Comparison of ENCODE assay signal across 14 cellular contexts in genomic region chr10:30215631-30216030, GRCh38.
DNase-seq lines count a peak whose midpoint lies in the region; ATAC-seq, FAIRE-seq and TF ChIP-seq lines count a peak whose summit lies in the region.
"Had no signal": no experiment of that assay in that cellular context is flagged by ENCODE, and none has a peak within 500 bp of the region (broad histone marks: within the 10 kb centered on the region; RNA-seq: fewer than 3 reads in every experiment).

No MANE protein-coding gene starts in this region.

- DNase-seq in NCI-H748 (lab: John Stamatoyannopoulos, UW; ENCODE audit: unreplicated experiment) (peak; percentile 28), NCI-H748 treated with DMSO at 0.1 percent for 48 hours (lab: John Stamatoyannopoulos, UW) (no peak), K562 (ENCODE audit: extremely low read depth in 1 of 4, low spot score in 3 of 4) (no peak), left kidney (ENCODE audit: low read depth, low spot score) (peak; percentile 92), superior temporal gyrus (ENCODE audit: extremely low spot score) (peak; percentile 12), small intestine (no peak), endodermal cell (no peak)
- DNase-seq: colonic mucosa, DMS53, NCI-H1694 treated with DMSO at 0.1 percent for 48 hours had no signal

- FAIRE-seq in K562 (lab: Jason Lieb, UNC) (no peak), small intestine (lab: Jason Lieb, UNC) (no peak)
- FAIRE-seq: urothelium cell line had no signal

- H3K4me3 ChIP-seq in K562 (no peak overlapping the region), small intestine (ENCODE audit: low read depth in 1 of 2, low read length in 2 of 2) (no peak overlapping the region), endodermal cell (ENCODE audit: low read length) (no peak overlapping the region)
- H3K4me3 ChIP-seq: colonic mucosa, HAP-1 had no signal

- H3K27me3 ChIP-seq in K562 (ENCODE audit: control insufficient read depth in 2 of 2, insufficient read depth in 2 of 2, low read length in 2 of 2) = peaks cover 10 to 12% of the 10 kb centered on the region in 2 experiments
- H3K27me3 ChIP-seq in small intestine (ENCODE audit: control insufficient read depth in 2 of 2, insufficient read depth in 2 of 2, low read length in 2 of 2) = no peaks in the 10 kb centered on the region
- H3K27me3 ChIP-seq in endodermal cell (ENCODE audit: control insufficient read depth, insufficient read depth, low read length, poor library complexity, severe bottlenecking) = no peaks in the 10 kb centered on the region
- H3K27me3 ChIP-seq: colonic mucosa had no signal

- in situ Hi-C loops in K562 (cut with MboI) = no loop called here

- H3K9ac ChIP-seq in K562 (ENCODE audit: insufficient read depth in 1 of 2, low read depth in 2 of 2, low read length in 2 of 2) (no peak overlapping the region), endodermal cell (ENCODE audit: extremely low read depth, low read length, poor library complexity, severe bottlenecking) (no peak overlapping the region)

- no peak for TF ChIP-seq CTCF in K562 (IDR thresholded peaks at IDR 0.05 in 2 of 3, conservative IDR thresholded peaks at IDR 0.05 in 1 of 3; ENCODE audit: insufficient read depth in 2 of 3, low read depth in 1 of 3, low read length in 3 of 3)
- TF ChIP-seq CTCF in endodermal cell (conservative IDR thresholded peaks at IDR 0.05) = no peak

- no peak overlapping the region for H3K4me2 ChIP-seq in K562 (ENCODE audit: insufficient read depth, low read length)

- POLR2A ChIA-PET in K562 (lab: Yijun Ruan, JAX) = no interaction called here

- H3K9me3 Mint-ChIP-seq in activated T-helper 17 cell treated with anti-CD3 and anti-CD28 coated beads, Interleukin-2, amount 50 U/mL, for 72 hours = no peaks in the 10 kb centered on the region
- no peaks in the 10 kb centered on the region for H3K9me3 Mint-ChIP-seq in endodermal cell
- H3K9me3 Mint-ChIP-seq: activated naive CD4-positive, alpha-beta T cell treated with anti-CD3 and anti-CD28 coated beads, Interleukin-2, amount 50 U/mL, for 72 hours had no signal

- H3K27ac ChIP-seq in K562 (ENCODE audit: extremely low read depth, low read depth, low read length) = no peak overlapping the region
- no peak overlapping the region for H3K27ac ChIP-seq in small intestine (ENCODE audit: low read depth in 1 of 2, low read length in 1 of 2)
- H3K27ac ChIP-seq in endodermal cell (ENCODE audit: low read depth, low read length) = no peak overlapping the region
- H3K27ac ChIP-seq: colonic mucosa had no signal

- no peak for TF ChIP-seq EP300 in K562 (IDR thresholded peaks at IDR 0.05; ENCODE audit: low read length)

- CTCF ChIA-PET in K562 (lab: Yijun Ruan, JAX; ENCODE audit: low intra/inter-chr PET ratio) = no interaction called here

- no peak overlapping the region for H2AFZ ChIP-seq in K562 (ENCODE audit: low read depth, low read length)

- ATAC-seq in K562 = no peak
- no peak for ATAC-seq in activated T-helper 17 cell treated with anti-CD3 and anti-CD28 coated beads, Interleukin-2, amount 50 U/mL, for 72 hours (replicated peaks)
- ATAC-seq: activated naive CD4-positive, alpha-beta T cell treated with anti-CD3 and anti-CD28 coated beads, Interleukin-2, amount 50 U/mL, for 72 hours had no signal

- H3K4me1 ChIP-seq in K562 (replicated peaks in 1 of 2; ENCODE audit: control insufficient read depth in 2 of 2, insufficient read depth in 2 of 2, low read length in 2 of 2) = no peaks in the 10 kb centered on the region
- H3K4me1 ChIP-seq in small intestine (ENCODE audit: control insufficient read depth in 2 of 2, insufficient read depth in 1 of 2, low read depth in 1 of 2, low read length in 1 of 2) = no peaks in the 10 kb centered on the region
- no peaks in the 10 kb centered on the region for H3K4me1 ChIP-seq in endodermal cell (ENCODE audit: control insufficient read depth, insufficient read depth, low read length)
- H3K4me1 ChIP-seq: colonic mucosa, HAP-1 had no signal

- 1% methylated on average over 8 of the region's 8 CpGs for WGBS in K562 (ENCODE audit: insufficient coverage, low coverage, missing lambda C conversion rate)
- 45 to 75% (median 74%) methylated on average over 8 of the region's 8 CpGs for WGBS in small intestine, 3 donors
- WGBS in endodermal cell (ENCODE audit: insufficient coverage in 1 of 2, insufficient read length in 1 of 2), 2 experiments = 84 to 86% methylated on average over 7 to 8 of the region's 8 CpGs

- H3K79me2 ChIP-seq in K562 (ENCODE audit: control insufficient read depth, insufficient read depth, low read length) = no peaks in the 10 kb centered on the region

- TF ChIP-seq RAD21 in K562 (CRISPR knock-in tag; conservative IDR thresholded peaks at IDR 0.05 in 1 of 2, IDR thresholded peaks at IDR 0.05 in 1 of 2) = no peak

- H3K4me3 Mint-ChIP-seq in activated T-helper 17 cell treated with anti-CD3 and anti-CD28 coated beads, Interleukin-2, amount 50 U/mL, for 72 hours = no peak overlapping the region
- no peak overlapping the region for H3K4me3 Mint-ChIP-seq in endodermal cell

- no peaks in the 10 kb centered on the region for H3K36me3 ChIP-seq in K562 (ENCODE audit: control insufficient read depth, insufficient read depth, low read length)
- H3K36me3 ChIP-seq in small intestine (ENCODE audit: control insufficient read depth in 2 of 2, insufficient read depth in 2 of 2, low read length in 2 of 2) = no peaks in the 10 kb centered on the region
- no peaks in the 10 kb centered on the region for H3K36me3 ChIP-seq in endodermal cell (ENCODE audit: control insufficient read depth, insufficient read depth, low read length)
- H3K36me3 ChIP-seq: colonic mucosa, HAP-1 had no signal

- TF ChIP-seq POLR2A in K562 (conservative IDR thresholded peaks at IDR 0.05) = no peak

- BruUV-seq in K562 (replicated peaks; lab: Mats Ljungman, UMichigan) = no TSS peak

- H3K36me3 Mint-ChIP-seq in activated T-helper 17 cell treated with anti-CD3 and anti-CD28 coated beads, Interleukin-2, amount 50 U/mL, for 72 hours (ENCODE audit: low read depth) = no peaks in the 10 kb centered on the region
- no peaks in the 10 kb centered on the region for H3K36me3 Mint-ChIP-seq in endodermal cell (ENCODE audit: low read depth)
- H3K36me3 Mint-ChIP-seq: activated naive CD4-positive, alpha-beta T cell treated with anti-CD3 and anti-CD28 coated beads, Interleukin-2, amount 50 U/mL, for 72 hours had no signal

- no peaks in the 10 kb centered on the region for H3K9me1 ChIP-seq in K562 (ENCODE audit: control insufficient read depth, insufficient read depth, low read length)

- no peaks in the 10 kb centered on the region for H3K4me1 Mint-ChIP-seq in activated T-helper 17 cell treated with anti-CD3 and anti-CD28 coated beads, Interleukin-2, amount 50 U/mL, for 72 hours
- H3K4me1 Mint-ChIP-seq in endodermal cell = no peaks in the 10 kb centered on the region

- no peak overlapping the region for H3K27ac Mint-ChIP-seq in activated T-helper 17 cell treated with anti-CD3 and anti-CD28 coated beads, Interleukin-2, amount 50 U/mL, for 72 hours
- H3K27ac Mint-ChIP-seq in endodermal cell = no peak overlapping the region
- H3K27ac Mint-ChIP-seq: activated naive CD4-positive, alpha-beta T cell treated with anti-CD3 and anti-CD28 coated beads, Interleukin-2, amount 50 U/mL, for 72 hours had no signal

- H3K9me3 ChIP-seq in K562 (replicated peaks; ENCODE audit: control insufficient read depth, insufficient read depth, low read depth, low read length) (no peaks in the 10 kb centered on the region), small intestine (ENCODE audit: control insufficient read depth, low read depth) (no peaks in the 10 kb centered on the region), endodermal cell (ENCODE audit: control insufficient read depth, low read length) (no peaks in the 10 kb centered on the region)
- H3K9me3 ChIP-seq: colonic mucosa, HAP-1 had no signal

- intact Hi-C loops in K562 (cut with micrococcal nuclease) = no loop called here

- peaks cover 24% of the 10 kb centered on the region for H3K27me3 Mint-ChIP-seq in activated T-helper 17 cell treated with anti-CD3 and anti-CD28 coated beads, Interleukin-2, amount 50 U/mL, for 72 hours
- H3K27me3 Mint-ChIP-seq in endodermal cell (ENCODE audit: insufficient read depth) = peaks cover 4% of the 10 kb centered on the region

- H4K20me1 ChIP-seq in K562 (replicated peaks; ENCODE audit: control insufficient read depth, insufficient read depth, low read length) = no peaks in the 10 kb centered on the region

TF ChIP-seq in K562, 482 proteins besides CTCF, POLR2A, EP300 and RAD21:
- TF ChIP-seq FUS (optimal IDR thresholded peaks at IDR 0.05; ENCODE audit: low read depth, low read length) = no peak
- no peak for TF ChIP-seq CSDE1 (IDR thresholded peaks at IDR 0.05)
- 0 out of 2 replicates have a peak, but pooled peaks have one; percentile 15 for TF ChIP-seq GABPA (tag; conservative IDR thresholded peaks at IDR 0.05; ENCODE audit: low read depth)
- TF ChIP-seq RBM22 (IDR thresholded peaks at IDR 0.05; ENCODE audit: low read depth, low read length, poor library complexity, severe bottlenecking) = no peak
- no peak for TF ChIP-seq JUN (IDR thresholded peaks at IDR 0.05; ENCODE audit: borderline replicate concordance, low read depth, low read length)
- no peak for TF ChIP-seq JUN (CRISPR knock-in tag; IDR thresholded peaks at IDR 0.05; ENCODE audit: borderline replicate concordance)

Comparison
In these comparisons a context has a peak if more than half of its experiments do, and no peak if none do; other contexts are left out.
1. DNase-seq: peak in NCI-H748 (single experiment), left kidney (single experiment) and superior temporal gyrus (single experiment); none in NCI-H748 treated with DMSO at 0.1 percent for 48 hours (single experiment), K562 (0 of 4), small intestine (single experiment) and endodermal cell (single experiment).